Comparison of ENCODE assay signal across 8 cellular contexts in the genomic region with DNA sequence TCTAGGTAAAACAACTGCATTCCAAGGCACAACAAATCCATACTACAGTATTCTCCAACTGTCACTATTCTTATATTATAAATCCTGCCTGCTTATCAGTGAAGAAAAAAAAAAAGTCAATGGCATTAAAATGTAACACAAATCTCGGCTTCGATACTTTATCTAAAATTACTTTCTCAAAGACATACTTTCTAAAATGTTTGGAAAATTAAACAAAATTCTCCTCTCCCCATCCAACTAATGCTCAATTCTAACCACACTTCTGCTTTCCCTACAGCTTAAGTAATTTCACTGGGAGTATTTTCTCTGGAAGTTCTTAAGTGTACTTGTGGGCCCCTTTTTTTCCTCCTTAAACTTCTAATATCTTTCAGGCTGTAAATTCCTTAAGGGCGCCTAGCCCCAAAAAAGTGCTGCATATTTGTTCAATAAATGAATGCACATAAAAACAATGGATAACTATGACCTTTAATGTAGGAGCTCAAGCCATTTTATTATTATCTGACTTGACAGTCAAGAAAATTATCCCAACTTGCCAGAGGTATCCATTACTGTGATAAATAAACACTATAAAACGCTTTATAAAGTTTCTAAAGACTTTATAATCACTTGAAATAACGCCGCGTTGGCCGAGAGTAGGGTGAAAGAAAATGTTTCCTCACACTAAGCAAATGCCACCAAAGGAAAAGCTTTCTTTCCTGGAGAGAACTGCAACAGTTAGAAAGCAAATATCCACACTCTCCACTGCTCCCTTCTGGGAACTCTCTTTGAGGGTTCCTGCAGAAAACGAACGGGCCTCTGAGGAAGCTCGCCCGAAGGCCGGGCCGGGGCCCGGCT. TPM values are rescaled to one million over a fixed set of nuclear protein-coding genes. Genes with fewer than 3 reads are reported as not detected.
DNase-seq lines count a peak whose midpoint lies in the region; ATAC-seq, FAIRE-seq and TF ChIP-seq lines count a peak whose summit lies in the region.

No MANE protein-coding gene starts in this region.

- dilution Hi-C loops in keratinocyte (cut with MboI; ENCODE audit: extremely low pct_ligation_motif_present, low sequenced_read_pairs), result no loop called here

- H3K9me3 ChIP-seq in HEK293 (ENCODE audit: control insufficient read depth, insufficient read depth, low read depth, low read length), result no peaks in the 10 kb centered on the region
- H3K9me3 ChIP-seq in keratinocyte (ENCODE audit: control insufficient read depth, low read depth, low read length), result no peaks in the 10 kb centered on the region

- peak overlapping the region; percentile 99 for H3K4me3 ChIP-seq in HEK293 (ENCODE audit: low read depth, low read length)
- peak overlapping the region; percentile 90 to 100 (median 94) for H3K4me3 ChIP-seq in keratinocyte (ENCODE audit: control insufficient read depth in 2 of 3, extremely low read depth in 1 of 3, insufficient read depth in 2 of 3, low read depth in 1 of 3, low read length in 3 of 3)

- no peak for FAIRE-seq in keratinocyte (lab: Jason Lieb, UNC)

- peak; percentile 18 for DNase-seq in ACHN
- no peak for DNase-seq in activated naive CD8-positive, alpha-beta T cell treated with anti-CD3 and anti-CD28 coated beads, Interleukin-2, amount 50 U/mL, for 24 hours
- no peak for DNase-seq in keratinocyte (ENCODE audit: low read depth, low spot score)
- no peak for DNase-seq in ecto neural progenitor cell (ENCODE audit: low spot score)

- H3K4me2 ChIP-seq in keratinocyte (ENCODE audit: control insufficient read depth, extremely low read depth, insufficient read depth, low read depth, low read length), result peak overlapping the region; percentile 92

- H3K27me3 ChIP-seq in keratinocyte (ENCODE audit: control insufficient read depth, extremely low read depth, insufficient read depth, low read length), result no peaks in the 10 kb centered on the region

- H3K9ac ChIP-seq in keratinocyte (ENCODE audit: control insufficient read depth, extremely low read depth, insufficient read depth, low read length), result peak overlapping the region; percentile 91

- H2AFZ ChIP-seq in keratinocyte (ENCODE audit: control insufficient read depth, low read length), result peak overlapping the region; percentile 98

- H3K27ac Mint-ChIP-seq in activated naive CD8-positive, alpha-beta T cell treated with anti-CD3 and anti-CD28 coated beads, Interleukin-2, amount 50 U/mL, for 24 hours, result no peak overlapping the region

- no peaks in the 10 kb centered on the region for H4K20me1 ChIP-seq in keratinocyte (ENCODE audit: control insufficient read depth, extremely low read depth, insufficient read depth, low read length)

- H3K9me3 Mint-ChIP-seq in activated naive CD8-positive, alpha-beta T cell treated with anti-CD3 and anti-CD28 coated beads, Interleukin-2, amount 50 U/mL, for 24 hours, result no peaks in the 10 kb centered on the region

- POLR2A ChIA-PET in HEK293 (lab: Yijun Ruan, JAX), result interaction anchor here (0.6 to 2.5 kb wide), 8 partner anchors 13 to 657 kb away, joined by 3 to 23 read pairs (median 7); partner anchors contain the start of genes ARHGAP5, DTD2 and STRN3

- no peaks in the 10 kb centered on the region for H3K27me3 Mint-ChIP-seq in activated naive CD8-positive, alpha-beta T cell treated with anti-CD3 and anti-CD28 coated beads, Interleukin-2, amount 50 U/mL, for 24 hours

- CTCF ChIA-PET in HEK293 (lab: Yijun Ruan, JAX), result interaction anchor here (0.7 to 1.5 kb wide), 3 partner anchors 30 to 1000 kb away, joined by 3 to 9 read pairs (median 9); no protein-coding TSS in a partner anchor

- H3K4me1 ChIP-seq in HEK293 (ENCODE audit: control insufficient read depth, insufficient read depth, low read length) (peaks cover 8% of the 10 kb centered on the region), keratinocyte (ENCODE audit: control insufficient read depth, extremely low read depth, insufficient read depth, low read length) (peaks cover 15% of the 10 kb centered on the region)

- H3K79me2 ChIP-seq in keratinocyte (ENCODE audit: control insufficient read depth, insufficient read depth, low read length), result peaks cover 31% of the 10 kb centered on the region

- H3K36me3 Mint-ChIP-seq in activated naive CD8-positive, alpha-beta T cell treated with anti-CD3 and anti-CD28 coated beads, Interleukin-2, amount 50 U/mL, for 24 hours (ENCODE audit: low read depth), result peaks cover 2% of the 10 kb centered on the region

- peak overlapping the region; percentile 68 for H3K27ac ChIP-seq in HEK293 (ENCODE audit: extremely low read depth, low read depth, low read length)
- H3K27ac ChIP-seq in keratinocyte (ENCODE audit: control insufficient read depth, insufficient read depth, low read length), result peak overlapping the region; percentile 83
- peak overlapping the region; percentile 86 for H3K27ac ChIP-seq in temporal lobe (ENCODE audit: low read depth, low read length)

- ATAC-seq in activated naive CD8-positive, alpha-beta T cell treated with anti-CD3 and anti-CD28 coated beads, Interleukin-2, amount 50 U/mL, for 24 hours, result no peak
- ATAC-seq in HG02840 (IDR thresholded peaks at IDR 0.05; ENCODE audit: low FRiP score, unreplicated experiment), result no peak
- ATAC-seq in HG03039 (IDR thresholded peaks at IDR 0.05; ENCODE audit: unreplicated experiment), result no peak

- no peaks in the 10 kb centered on the region for H3K9me1 ChIP-seq in keratinocyte (ENCODE audit: control insufficient read depth, extremely low read depth, insufficient read depth, low read length)

- no peak for TF ChIP-seq CTCF in HEK293 (tag by site-specific recombination; IDR thresholded peaks at IDR 0.05)
- TF ChIP-seq CTCF in keratinocyte (optimal IDR thresholded peaks at IDR 0.05 in 1 of 3, IDR thresholded peaks at IDR 0.05 in 1 of 3, conservative IDR thresholded peaks at IDR 0.05 in 1 of 3; ENCODE audit: extremely low read depth in 1 of 3, insufficient read depth in 2 of 3, low read length in 3 of 3), result no peak

- H3K4me1 Mint-ChIP-seq in activated naive CD8-positive, alpha-beta T cell treated with anti-CD3 and anti-CD28 coated beads, Interleukin-2, amount 50 U/mL, for 24 hours, result peaks cover 25% of the 10 kb centered on the region

- peak overlapping the region; percentile 93 for H3K4me3 Mint-ChIP-seq in activated naive CD8-positive, alpha-beta T cell treated with anti-CD3 and anti-CD28 coated beads, Interleukin-2, amount 50 U/mL, for 24 hours

- in situ Hi-C loops in ACHN (cut with HindIII; ENCODE audit: low pct_ligation_motif_present, low pct_unique_long_range_greater_than_20kb, low sequenced_read_pairs), result no loop called here

- H3K36me3 ChIP-seq in HEK293 (ENCODE audit: control insufficient read depth in 2 of 2, insufficient read depth in 1 of 2, low read length in 2 of 2) (no peaks in the 10 kb centered on the region; a peak in 1 of 3 replicates), keratinocyte (ENCODE audit: control insufficient read depth in 2 of 2, extremely low read depth in 1 of 2, insufficient read depth in 2 of 2, low read length in 2 of 2) (no peaks in the 10 kb centered on the region)

TF ChIP-seq in HEK293, 187 proteins besides CTCF, POLR2A, EP300 and RAD21 (continues in another document):
- TF ChIP-seq BCL6B (tag by site-specific recombination; IDR thresholded peaks at IDR 0.05) (peak; percentile 86), ZNF211 (tag by site-specific recombination; IDR thresholded peaks at IDR 0.05; ENCODE audit: low read depth) (no peak), IKZF3 (tag by site-specific recombination; IDR thresholded peaks at IDR 0.05) (peak; percentile 12; the same call in 1 of the 2 replicates), ZFP69B (tag by site-specific recombination; IDR thresholded peaks at IDR 0.05) (0 out of 2 replicates have a peak, but pooled peaks have one; percentile 47), FEZF1 (tag by site-specific recombination; IDR thresholded peaks at IDR 0.05) (peak; percentile 58), ZNF600 (tag by site-specific recombination; IDR thresholded peaks at IDR 0.05) (0 out of 2 replicates have a peak, but pooled peaks have one; percentile 23)

RNA-seq across cellular contexts. Expression of gene HEATR5A, which starts 1.0 kb away (rescaled TPM):
- polyA plus RNA-seq in keratinocyte, result 12.7 to 16.7 TPM (median 15.1 TPM) in 3 replicates
- 5.9 TPM for polyA plus RNA-seq in keratinocyte (2011; ENCODE audit: low read depth)
- polyA plus RNA-seq in keratinocyte (2011; cell fraction: cytosol; rRNA removed), result 5.9 and 12.7 TPM in 2 replicates
- polyA plus RNA-seq in keratinocyte (2011; cell fraction: nucleus; rRNA removed), result 19.3 and 19.4 TPM in 2 replicates
- polyA plus RNA-seq in keratinocyte (2012; ENCODE audit: low replicate concordance), result 6.5 and 9.9 TPM in 2 replicates
- polyA minus RNA-seq in keratinocyte, result 16.0 to 35.2 TPM (median 32.3 TPM) in 3 replicates
- polyA minus RNA-seq in keratinocyte (2011; cell fraction: cytosol; rRNA and poly(A)+ RNA removed), result 15.7 TPM
- polyA minus RNA-seq in keratinocyte (2011; cell fraction: nucleus; rRNA and poly(A)+ RNA removed), result 29.2 and 52.2 TPM in 2 replicates
- 22.4 TPM for total RNA-seq in temporal lobe

RNA-seq across cellular contexts. Expression of gene DTD2, which starts 37.9 kb away (rescaled TPM):
- 13.1 to 26.2 TPM (median 22.3 TPM) in 3 replicates for polyA plus RNA-seq in keratinocyte
- polyA plus RNA-seq in keratinocyte (2011; ENCODE audit: low read depth), result 3.2 TPM
- polyA plus RNA-seq in keratinocyte (2011; cell fraction: cytosol; rRNA removed), result 22.4 and 25.9 TPM in 2 replicates
- 9.2 and 9.3 TPM in 2 replicates for polyA plus RNA-seq in keratinocyte (2011; cell fraction: nucleus; rRNA removed)
- polyA plus RNA-seq in keratinocyte (2012; ENCODE audit: low replicate concordance), result 7.6 and 17.6 TPM in 2 replicates
- polyA minus RNA-seq in keratinocyte, result 2.6 to 17.2 TPM (median 11.9 TPM) in 3 replicates
- polyA minus RNA-seq in keratinocyte (2011; cell fraction: cytosol; rRNA and poly(A)+ RNA removed), result 19.2 TPM
- 4.3 and 7.8 TPM in 2 replicates for polyA minus RNA-seq in keratinocyte (2011; cell fraction: nucleus; rRNA and poly(A)+ RNA removed)
- total RNA-seq in temporal lobe, result 28.8 TPM
